24 cellular contexts compared by ENCODE assay signal in genomic region chr2:212709287-212709686, GRCh38.
DNase-seq lines count a peak whose midpoint lies in the region; ATAC-seq and TF ChIP-seq lines count a peak whose summit lies in the region.
"Had no signal": no experiment of that assay in that cellular context is flagged by ENCODE, and none has a peak within 500 bp of the region (broad histone marks: within the 10 kb centered on the region; RNA-seq: fewer than 3 reads in every experiment).

No MANE protein-coding gene starts in this region.

- no peak overlapping the region for H3K27ac Mint-ChIP-seq in endodermal cell
- H3K27ac Mint-ChIP-seq: activated B cell treated with CpG ODN at 0.5 μM for 24 hours; activated T-helper 2 cell treated with anti-CD3 and anti-CD28 coated beads, Interferon-gamma antibody, Interleukin-2, Interleukin-4, amounts not matched to agents 10 μg/mL and 5 μg/mL and 100 μg/mL, durations not matched to agents 14 hours and 24 hours and 36 hours; CD14-positive monocyte; immature natural killer cell; nephron progenitor cell had no signal

- intact Hi-C loops in upper lobe of right lung (cut with DNase I): no loop called here

- no peak overlapping the region for H3K4me3 Mint-ChIP-seq in endodermal cell
- H3K4me3 Mint-ChIP-seq: activated B cell treated with CpG ODN at 0.5 μM for 24 hours, CD14-positive monocyte, immature natural killer cell, nephron progenitor cell had no signal

- H3K9me3 Mint-ChIP-seq in endodermal cell: no peaks in the 10 kb centered on the region
- H3K9me3 Mint-ChIP-seq: activated B cell treated with CpG ODN at 0.5 μM for 24 hours; activated T-helper 2 cell treated with anti-CD3 and anti-CD28 coated beads, Interferon-gamma antibody, Interleukin-2, Interleukin-4, amounts not matched to agents 10 μg/mL and 5 μg/mL and 100 μg/mL, durations not matched to agents 14 hours and 24 hours and 36 hours; nephron progenitor cell had no signal

- H3K4me1 ChIP-seq in endodermal cell (ENCODE audit: control insufficient read depth, insufficient read depth, low read length) (no peaks in the 10 kb centered on the region), mesodermal cell (ENCODE audit: control insufficient read depth, insufficient read depth, low read length, poor library complexity, severe bottlenecking) (peaks cover 15% of the 10 kb centered on the region), upper lobe of right lung (no peaks in the 10 kb centered on the region)
- H3K4me1 ChIP-seq: Peyer's patch had no signal

- peaks cover 9% of the 10 kb centered on the region for H3K4me1 Mint-ChIP-seq in endodermal cell
- H3K4me1 Mint-ChIP-seq: activated B cell treated with CpG ODN at 0.5 μM for 24 hours, CD14-positive monocyte, immature natural killer cell, nephron progenitor cell had no signal

- 70 to 84% methylated on average over 1 to 2 of the region's 3 CpGs for WGBS in endodermal cell (ENCODE audit: insufficient coverage in 1 of 2, insufficient read length in 1 of 2), 2 experiments
- whole genome bisulfite sequencing in mesodermal cell (ENCODE audit: insufficient coverage in 2 of 2), 2 experiments: 88 to 100% methylated on average over 1 of the region's 3 CpGs

- in situ Hi-C loops in Caki2 (cut with HindIII; ENCODE audit: low pct_unique_long_range_greater_than_20kb, low sequenced_read_pairs): no loop called here

- H3K36me3 Mint-ChIP-seq in endodermal cell (ENCODE audit: low read depth): no peaks in the 10 kb centered on the region
- H3K36me3 Mint-ChIP-seq: CD14-positive monocyte, immature natural killer cell had no signal

- H3K27ac ChIP-seq in endodermal cell (ENCODE audit: low read depth, low read length) (peak overlapping the region; percentile 34), mesodermal cell (ENCODE audit: low read depth, low read length, severe bottlenecking) (peak overlapping the region; percentile 41), upper lobe of right lung (no peak overlapping the region)
- H3K27ac ChIP-seq: Peyer's patch, SK-N-MC had no signal

- ATAC-seq in GM21526 (IDR thresholded peaks at IDR 0.05; ENCODE audit: low FRiP score, unreplicated experiment) (no peak), upper lobe of right lung (no peak)
- ATAC-seq: GM12878, mucosa of descending colon had no signal

- DNase-seq in Caki2 (ENCODE audit: low read depth) (peak; percentile 21), NCI-H345 (lab: John Stamatoyannopoulos, UW) (peak; percentile 14), endodermal cell (no peak), hypothalamus (lab: John Stamatoyannopoulos, UW) (no peak), HT-29 (ENCODE audit: low spot score) (no peak), upper lobe of right lung (no peak)
- DNase-seq: activated B cell treated with CpG ODN at 0.5 μM for 24 hours; activated CD4-positive, alpha-beta T cell treated with anti-CD3 and anti-CD28 coated beads, Interleukin-2, amount 50 U/mL, for 48 hours; activated CD8-positive, alpha-beta memory T cell treated with anti-CD3 and anti-CD28 coated beads, Interleukin-2, amount 50 U/mL, for 48 hours; immature natural killer cell; mucosa of descending colon; NCI-H1092 treated with DMSO at 0.1 percent for 48 hours; NCI-H2029; NCI-H446 treated with DMSO at 0.1 percent for 48 hours; nephron progenitor cell; NK-92 treated with Interleukin-12 subunit alpha and Interleukin-12 subunit beta, amount 100 ng/mL, for 24 hours; Peyer's patch; T-helper 9 cell had no signal

- TF ChIP-seq CTCF in endodermal cell (conservative IDR thresholded peaks at IDR 0.05): no peak
- TF ChIP-seq CTCF in upper lobe of right lung (IDR thresholded peaks at IDR 0.05): no peak

- H3K4me3 ChIP-seq in endodermal cell (ENCODE audit: low read length) (no peak overlapping the region), mesodermal cell (ENCODE audit: extremely low read depth, insufficient read depth, low read length, poor library complexity, severe bottlenecking) (no peak overlapping the region), upper lobe of right lung (no peak overlapping the region)
- H3K4me3 ChIP-seq: GM12878, mucosa of descending colon, Peyer's patch, SK-N-MC had no signal

- H3K36me3 ChIP-seq in endodermal cell (ENCODE audit: control insufficient read depth, insufficient read depth, low read length): no peaks in the 10 kb centered on the region
- no peaks in the 10 kb centered on the region for H3K36me3 ChIP-seq in mesodermal cell (ENCODE audit: control insufficient read depth, insufficient read depth, low read length)
- H3K36me3 ChIP-seq in upper lobe of right lung: no peaks in the 10 kb centered on the region
- H3K36me3 ChIP-seq: Peyer's patch had no signal

- H3K27me3 Mint-ChIP-seq in endodermal cell (ENCODE audit: insufficient read depth): no peaks in the 10 kb centered on the region
- H3K27me3 Mint-ChIP-seq: activated B cell treated with CpG ODN at 0.5 μM for 24 hours had no signal

- H3K27me3 ChIP-seq in endodermal cell (ENCODE audit: control insufficient read depth, insufficient read depth, low read length, poor library complexity, severe bottlenecking) (no peaks in the 10 kb centered on the region), upper lobe of right lung (peaks cover 3% of the 10 kb centered on the region)
- H3K27me3 ChIP-seq: Peyer's patch had no signal

- H3K9me3 ChIP-seq in endodermal cell (ENCODE audit: control insufficient read depth, low read length) (no peaks in the 10 kb centered on the region), mesodermal cell (ENCODE audit: control insufficient read depth, low read length) (no peaks in the 10 kb centered on the region), upper lobe of right lung (no peaks in the 10 kb centered on the region)
- H3K9me3 ChIP-seq: mucosa of descending colon, Peyer's patch had no signal

- no peak overlapping the region for H3K9ac ChIP-seq in endodermal cell (ENCODE audit: extremely low read depth, low read length, poor library complexity, severe bottlenecking)

Comparison
In these comparisons a context has a peak if more than half of its experiments do, and no peak if none do; other contexts are left out.
1. DNase-seq: peak in Caki2 (single experiment) and NCI-H345 (single experiment); none in endodermal cell (single experiment), hypothalamus (0 of 51), HT-29 (single experiment) and upper lobe of right lung (single experiment).